ENCODE assay signal across 8 cellular contexts in the genomic region with DNA sequence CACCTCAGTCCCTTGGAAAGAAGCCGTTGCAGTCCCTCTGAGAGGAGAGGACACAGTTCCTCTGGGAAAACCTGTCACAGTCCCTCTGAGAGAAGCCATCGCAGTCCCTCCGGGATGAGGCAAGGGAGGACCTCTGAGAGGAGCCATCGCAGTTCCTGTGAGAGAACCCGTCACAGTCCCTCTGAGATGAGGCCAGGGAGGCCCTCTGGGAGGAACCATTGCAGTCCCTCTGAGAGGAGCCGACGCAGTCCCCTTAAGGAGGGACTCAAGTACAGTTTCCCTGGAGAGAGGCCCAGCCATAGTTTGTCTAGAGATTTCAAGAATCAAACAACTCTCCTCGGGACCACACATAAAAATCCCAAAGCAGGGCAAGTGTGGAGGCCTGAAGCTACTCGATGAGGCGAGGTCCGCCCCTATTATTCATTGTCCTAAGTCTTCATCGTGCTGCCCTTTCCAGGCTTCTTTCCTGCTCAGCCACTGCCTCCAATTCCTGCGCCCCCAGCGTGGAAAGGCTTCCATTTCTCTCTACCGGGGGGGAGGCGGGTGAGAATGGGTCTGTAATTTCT. TPM values are rescaled to one million over a fixed set of nuclear protein-coding genes. Genes with fewer than 3 reads are reported as not detected.
DNase-seq lines count a peak whose midpoint lies in the region; ATAC-seq and TF ChIP-seq lines count a peak whose summit lies in the region.

No MANE protein-coding gene starts in this region.

- H3K4me3 ChIP-seq in esophagus (ENCODE audit: low read depth in 1 of 2, low read length in 2 of 2) (peak overlapping the region; percentile 55 to 88), psoas muscle (peak overlapping the region; percentile 66)

- CTCF ChIA-PET in RWPE1 (lab: Yijun Ruan, JAX) = no interaction called here

- 88 to 91% methylated on average over 16 of the region's 16 CpGs for WGBS in esophagus, 2 donors
- WGBS in psoas muscle, 3 donors = 72 to 82% (median 75%) methylated on average over 16 of the region's 16 CpGs

- H3K9me3 ChIP-seq in ES-I3 (ENCODE audit: control insufficient read depth, insufficient read depth, low read length) = no peaks in the 10 kb centered on the region
- H3K9me3 ChIP-seq in esophagus (ENCODE audit: control insufficient read depth in 2 of 2, insufficient read depth in 1 of 2, low read depth in 1 of 2, low read length in 1 of 2) = no peaks in the 10 kb centered on the region
- peaks cover 17% of the 10 kb centered on the region for H3K9me3 ChIP-seq in psoas muscle

- POLR2A ChIA-PET in RWPE1 (lab: Yijun Ruan, JAX; ENCODE audit: low non-redundant PET) = interaction anchor here (0.6 kb wide), 1 partner anchor 19 kb away, joined by 3 read pairs; no protein-coding TSS in a partner anchor

- peak in 3 of 4 donors; percentile 8 to 11 (median 9) for ATAC-seq in psoas muscle
- ATAC-seq in HG03469 (IDR thresholded peaks at IDR 0.05; ENCODE audit: unreplicated experiment) = no peak

- H3K27ac ChIP-seq in RWPE1 (peak overlapping the region; percentile 72), esophagus (ENCODE audit: low read depth in 2 of 2, low read length in 1 of 2) (peak overlapping the region; percentile 62 to 79), psoas muscle (peak overlapping the region; percentile 19)

- H3K36me3 ChIP-seq in ES-I3 (ENCODE audit: insufficient read depth, low read length) (no peaks in the 10 kb centered on the region), esophagus (ENCODE audit: control insufficient read depth in 2 of 2, insufficient read depth in 2 of 2, low read length in 1 of 2) (no peaks in the 10 kb centered on the region), psoas muscle (ENCODE audit: insufficient read depth in 1 of 2, low read depth in 1 of 2) (no peaks in the 10 kb centered on the region)

- H3K27me3 ChIP-seq in esophagus (ENCODE audit: control insufficient read depth in 1 of 2, insufficient read depth in 2 of 2, low read length in 2 of 2) = no peaks in the 10 kb centered on the region
- H3K27me3 ChIP-seq in psoas muscle (ENCODE audit: insufficient read depth in 3 of 3, low read length in 2 of 3) = no peaks in the 10 kb centered on the region

- peak overlapping the region; percentile 97; the same call in 1 of the 2 replicates for H3K9ac ChIP-seq in ES-I3 (ENCODE audit: low read depth, low read length)

- TF ChIP-seq CTCF in RWPE1 (conservative IDR thresholded peaks at IDR 0.05; ENCODE audit: low read depth) (no peak), psoas muscle (IDR thresholded peaks at IDR 0.05) (no peak), GM20000 (IDR thresholded peaks at IDR 0.05; ENCODE audit: extremely low read depth, missing control alignments) (no peak)

- intact Hi-C loops in psoas muscle (cut with DNase I) = no loop called here

- DNase-seq in RWPE1 (ENCODE audit: low spot score) = no peak
- DNase-seq in psoas muscle = no peak
- DNase-seq in GM20000 (ENCODE audit: low spot score) = no peak
- DNase-seq in activated CD4-positive, alpha-beta T cell treated with anti-CD3 and anti-CD28 coated beads, Interleukin-2, amount 50 U/mL, for 1 hour = no peak
- DNase-seq in T-helper 9 cell = no peak

- H3K4me1 ChIP-seq in ES-I3 (ENCODE audit: insufficient read depth, low read length) = peaks cover 7% of the 10 kb centered on the region; the same call in 1 of the 2 replicates
- H3K4me1 ChIP-seq in esophagus (ENCODE audit: control insufficient read depth in 2 of 2, insufficient read depth in 2 of 2, low read length in 1 of 2) = peaks cover 0 to 2% of the 10 kb centered on the region in 2 donors
- H3K4me1 ChIP-seq in psoas muscle = peaks cover 11% of the 10 kb centered on the region

RNA-seq across cellular contexts. Expression of gene ZNF512, which starts 0.6 kb away (rescaled TPM):
- polyA plus RNA-seq in esophagus (1 to 10 TPM; 5.6 to 6.6 TPM), psoas muscle (1 to 10 TPM; 5.1 to 9.4 (median 9.3) TPM)
- 10 to 100 TPM in 3 of 4 donors, 1 to 10 TPM in 1; 6.0 to 17.0 (median 12.8) TPM for total RNA-seq in psoas muscle

RNA-seq across cellular contexts. Expression of gene CCDC121, which starts 46.6 kb away (rescaled TPM):
- 1 to 10 TPM; 1.0 to 1.2 TPM for polyA plus RNA-seq in esophagus
- 1 to 10 TPM in 3 of 4 donors, under 1 TPM in 1; 0.98 to 4.8 (median 2.6) TPM for total RNA-seq in psoas muscle
- polyA plus RNA-seq in psoas muscle = 10 to 100 TPM in 1 of 3 donors, 1 to 10 TPM in 2; 1.3 to 10.3 (median 1.6) TPM

RNA-seq across cellular contexts. Expression of gene GPN1, which starts 46.6 kb away (rescaled TPM):
- 10 to 100 TPM; 15.0 to 25.0 TPM for polyA plus RNA-seq in esophagus
- 10 to 100 TPM; 24.2 to 28.5 (median 26.2) TPM for total RNA-seq in psoas muscle
- polyA plus RNA-seq in psoas muscle = 10 to 100 TPM; 24.8 to 57.1 (median 42.8) TPM

Comparison
In these comparisons a context has a peak if more than half of its experiments do, and no peak if none do; other contexts are left out.
1. H3K27ac ChIP-seq: peak in every context shown above with its lines; median percentile 72 in RWPE1; 70 in esophagus; 19 in psoas muscle.